ENCODE assay signal across 12 cellular contexts in the genomic region with DNA sequence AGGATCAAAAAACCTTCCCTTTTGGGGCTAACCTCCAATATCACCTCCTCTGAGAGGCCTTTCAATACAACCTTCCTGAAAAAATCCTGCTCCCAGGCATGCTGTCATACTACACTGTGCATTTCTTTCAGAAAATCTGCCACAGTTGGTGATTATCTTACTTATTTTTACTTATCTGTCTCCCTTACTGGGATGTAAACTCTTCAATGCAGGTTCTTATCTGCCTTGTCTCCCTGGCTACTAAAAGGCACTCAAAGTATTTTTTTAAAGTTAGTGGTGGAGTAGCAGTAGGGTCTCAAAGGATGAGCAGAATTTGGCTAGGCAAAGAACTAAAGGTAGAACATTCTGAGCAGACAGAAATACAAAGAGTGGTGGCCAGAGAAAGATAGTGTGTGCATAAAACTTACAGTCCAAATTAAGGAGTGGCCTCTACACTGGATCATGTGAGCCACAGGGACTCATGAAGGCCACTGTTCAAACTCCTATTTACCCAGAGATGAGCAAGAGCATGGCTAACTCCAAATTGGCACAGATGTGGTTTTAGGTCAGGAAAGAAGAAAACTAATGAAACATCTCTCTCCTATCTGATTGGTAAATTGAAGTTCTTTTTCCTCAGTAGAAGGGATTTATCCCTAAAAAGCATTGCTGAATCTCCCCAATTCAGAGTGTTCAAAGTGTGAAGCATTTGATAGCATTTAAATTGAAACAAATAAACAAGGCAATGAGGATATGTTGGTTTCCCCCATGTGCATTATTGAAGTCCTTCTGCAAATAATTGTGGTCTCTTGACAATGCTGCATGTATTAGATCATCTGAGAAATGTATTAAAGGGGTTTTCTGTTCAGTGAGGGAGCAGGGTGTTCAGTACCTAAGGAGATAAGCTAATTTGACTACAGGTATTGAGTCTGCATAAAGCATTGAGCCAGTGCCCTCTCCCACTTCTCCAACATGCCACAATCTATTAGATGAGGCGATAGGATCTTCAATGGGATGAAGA.
A peak's percentile ranks its signal among the peaks of the same experiment; 100 is the strongest.
DNase-seq lines count a peak whose midpoint lies in the region; ATAC-seq and FAIRE-seq lines count a peak whose summit lies in the region.
"Had no signal": no experiment of that assay in that cellular context is flagged by ENCODE, and none has a peak within 500 bp of the region (broad histone marks: within the 10 kb centered on the region; RNA-seq: fewer than 3 reads in every experiment).

No MANE protein-coding gene starts in this region.

- ATAC-seq in GM21723 (IDR thresholded peaks at IDR 0.05; ENCODE audit: unreplicated experiment): peak; percentile 9
- ATAC-seq in GM21526 (IDR thresholded peaks at IDR 0.05; ENCODE audit: low FRiP score, unreplicated experiment): no peak
- ATAC-seq: natural killer cell treated with Interleukin-12 subunit alpha and Interleukin-12 subunit beta and Interleukin-15 and Interleukin-18, amount 100 ng/mL, for 72 hours had no signal

- DNase-seq in Daoy (ENCODE audit: low read depth) (peak; percentile 54), RPMI7951 (ENCODE audit: low read depth) (peak; percentile 67), kidney tubule cell (ENCODE audit: low spot score) (peak; percentile 45), posterior vena cava (ENCODE audit: low spot score) (no peak), NCI-H2196 treated with DMSO at 0.1 percent for 48 hours (lab: John Stamatoyannopoulos, UW; ENCODE audit: unreplicated experiment) (no peak), frontal cortex (ENCODE audit: low spot score in 2 of 2) (no peak)
- DNase-seq: CD4-positive, CD25-positive, alpha-beta regulatory T cell; cortex of kidney had no signal

- intact Hi-C loops in posterior vena cava (cut with DNase I): no loop called here

- no peak for FAIRE-seq in frontal cortex (lab: Jason Lieb, UNC)
- FAIRE-seq: TTC549 had no signal

Comparison
In these comparisons a context has a peak if more than half of its experiments do, and no peak if none do; other contexts are left out.
1. DNase-seq: peak in Daoy (single experiment), RPMI7951 (single experiment) and kidney tubule cell (single experiment); none in posterior vena cava (single experiment), NCI-H2196 treated with DMSO at 0.1 percent for 48 hours (single experiment) and frontal cortex (0 of 2).